In genomic region chr9:116686693-116687073, GRCh38 we compare ENCODE assay signal across 8 cellular contexts. TPM values are rescaled to one million over a fixed set of nuclear protein-coding genes. Genes with fewer than 3 reads are reported as not detected.
A peak's percentile ranks its signal among the peaks of the same experiment; 100 is the strongest.
DNase-seq lines count a peak whose midpoint lies in the region; ATAC-seq lines count a peak whose summit lies in the region.

No MANE protein-coding gene starts in this region.

- H3K36me3 Mint-ChIP-seq in natural killer cell treated with Interleukin-12 subunit alpha and Interleukin-12 subunit beta and Interleukin-15 and Interleukin-18, amount 100 ng/mL, for 72 hours: no peaks in the 10 kb centered on the region

- peak; percentile 38 for ATAC-seq in GM21825 (IDR thresholded peaks at IDR 0.05; ENCODE audit: unreplicated experiment)
- ATAC-seq in natural killer cell treated with Interleukin-12 subunit alpha and Interleukin-12 subunit beta and Interleukin-15 and Interleukin-18, amount 100 ng/mL, for 72 hours: no peak

- peak overlapping the region; percentile 73 to 77 for H3K27ac Mint-ChIP-seq in natural killer cell treated with Interleukin-12 subunit alpha and Interleukin-12 subunit beta and Interleukin-15 and Interleukin-18, amount 100 ng/mL, for 72 hours

- no peaks in the 10 kb centered on the region for H3K9me3 Mint-ChIP-seq in natural killer cell treated with Interleukin-12 subunit alpha and Interleukin-12 subunit beta and Interleukin-15 and Interleukin-18, amount 100 ng/mL, for 72 hours

- peaks cover 0 to 4% of the 10 kb centered on the region in 2 donors for H3K27me3 Mint-ChIP-seq in natural killer cell treated with Interleukin-12 subunit alpha and Interleukin-12 subunit beta and Interleukin-15 and Interleukin-18, amount 100 ng/mL, for 72 hours

- H3K27ac ChIP-seq in effector memory CD4-positive, alpha-beta T cell (ENCODE audit: insufficient read depth, low read length, poor library complexity, severe bottlenecking): peak overlapping the region; percentile 59

- H3K36me3 ChIP-seq in ES-I3 (ENCODE audit: insufficient read depth, low read length) (no peaks in the 10 kb centered on the region; the same call in 1 of the 2 replicates), MG63 (peaks cover 7% of the 10 kb centered on the region)
- no peaks in the 10 kb centered on the region for H3K36me3 ChIP-seq in effector memory CD4-positive, alpha-beta T cell (ENCODE audit: control insufficient read depth, insufficient read depth, low read length)

- H3K4me1 Mint-ChIP-seq in natural killer cell treated with Interleukin-12 subunit alpha and Interleukin-12 subunit beta and Interleukin-15 and Interleukin-18, amount 100 ng/mL, for 72 hours (ENCODE audit: low read depth in 2 of 2): peaks cover 41% of the 10 kb centered on the region in 2 donors

- peaks cover 5% of the 10 kb centered on the region; the same call in 1 of the 2 replicates for H3K9me3 ChIP-seq in ES-I3 (ENCODE audit: control insufficient read depth, insufficient read depth, low read length)
- H3K9me3 ChIP-seq in MG63: no peaks in the 10 kb centered on the region
- no peaks in the 10 kb centered on the region for H3K9me3 ChIP-seq in effector memory CD4-positive, alpha-beta T cell (ENCODE audit: control insufficient read depth, low read length)

- peak overlapping the region; percentile 80 for H3K9ac ChIP-seq in ES-I3 (ENCODE audit: low read depth, low read length)

- no peak for DNase-seq in MG63
- DNase-seq in effector memory CD4-positive, alpha-beta T cell: no peak
- DNase-seq in natural killer cell treated with Interleukin-12 subunit alpha and Interleukin-12 subunit beta and Interleukin-15 and Interleukin-18, amount 100 ng/mL, for 72 hours (ENCODE audit: low spot score): no peak
- DNase-seq in OCI-M1 (lab: John Stamatoyannopoulos, UW): no peak
- DNase-seq in GM19238 (ENCODE audit: insufficient read length, low spot score): no peak
- no peak for DNase-seq in NCI-H128 (lab: John Stamatoyannopoulos, UW; ENCODE audit: unreplicated experiment)

- no peaks in the 10 kb centered on the region for H3K27me3 ChIP-seq in MG63
- no peaks in the 10 kb centered on the region for H3K27me3 ChIP-seq in effector memory CD4-positive, alpha-beta T cell (replicated peaks; ENCODE audit: control insufficient read depth, insufficient read depth, low read length, poor library complexity, severe bottlenecking)

- H3K4me3 ChIP-seq in MG63: peak overlapping the region; percentile 80
- peak overlapping the region; percentile 81 for H3K4me3 ChIP-seq in effector memory CD4-positive, alpha-beta T cell (ENCODE audit: insufficient read depth, low read depth, low read length, poor library complexity, severe bottlenecking)

- H3K4me3 Mint-ChIP-seq in natural killer cell treated with Interleukin-12 subunit alpha and Interleukin-12 subunit beta and Interleukin-15 and Interleukin-18, amount 100 ng/mL, for 72 hours: peak overlapping the region; percentile 98

- H3K4me1 ChIP-seq in ES-I3 (ENCODE audit: insufficient read depth, low read length): no peaks in the 10 kb centered on the region
- H3K4me1 ChIP-seq in effector memory CD4-positive, alpha-beta T cell (ENCODE audit: control insufficient read depth, insufficient read depth, low read length, poor library complexity, severe bottlenecking): peaks cover 15% of the 10 kb centered on the region

RNA-seq across cellular contexts. Expression of gene TRIM32, which starts 0.4 kb away (rescaled TPM):
- total RNA-seq in MG63 (2014; rRNA removed; shearing (Covaris generic); ENCODE audit: low replicate concordance): 14.2 and 25.1 TPM in 2 replicates
- 10 to 100 TPM; 12.2 to 13.6 TPM for total RNA-seq in natural killer cell treated with Interleukin-12 subunit alpha and Interleukin-12 subunit beta and Interleukin-15 and Interleukin-18, amount 100 ng/mL, for 72 hours
